20 cellular contexts compared by ENCODE assay signal in genomic region chr2:24797644-24798043, GRCh38.
"Had no signal": no experiment of that assay in that cellular context is flagged by ENCODE, and none has a peak within 500 bp of the region (broad histone marks: within the 10 kb centered on the region; RNA-seq: fewer than 3 reads in every experiment).

No MANE protein-coding gene starts in this region.

- H3K27me3 Mint-ChIP-seq: effector memory CD8-positive, alpha-beta T cell; stimulated activated naive B cell treated with anti-CD40 and anti-IgM and Interleukin-4, amounts not matched to agents 10 μg/mL and 1 μg/mL and 100 μg/mL, for 72 hours had no signal

- H3K4me3 ChIP-seq: esophagus muscularis mucosa, gastrocnemius medialis, heart right ventricle, right atrium auricular region, sigmoid colon, skin epidermis, suprapubic skin, thyroid gland, upper lobe of left lung, vagina had no signal

- H3K9me3 Mint-ChIP-seq: effector memory CD8-positive, alpha-beta T cell; natural killer cell; neural crest cell had no signal

- H3K27ac Mint-ChIP-seq: effector memory CD8-positive, alpha-beta T cell; natural killer cell; stimulated activated naive B cell treated with anti-CD40 and anti-IgM and Interleukin-4, amounts not matched to agents 10 μg/mL and 1 μg/mL and 100 μg/mL, for 72 hours had no signal

- H3K27ac ChIP-seq: epithelial cell of prostate, esophagus muscularis mucosa, gastrocnemius medialis, heart right ventricle, right atrium auricular region, sigmoid colon, skin epidermis, suprapubic skin, thyroid gland, upper lobe of left lung, vagina had no signal

- H3K9me3 ChIP-seq: esophagus muscularis mucosa, gastrocnemius medialis, right atrium auricular region, sigmoid colon, suprapubic skin, thyroid gland, upper lobe of left lung, vagina had no signal

- DNase-seq: effector memory CD8-positive, alpha-beta T cell; gastrocnemius medialis; heart right ventricle; hypothalamus; kidney glomerular epithelial cell; natural killer cell; posterior cingulate gyrus; sigmoid colon; stimulated activated CD4-positive, alpha-beta T cell treated with anti-CD3 and anti-CD28 coated beads, Interleukin-2, amount 100 ng/mL, for 24 hours; stimulated activated CD4-positive, alpha-beta T cell treated with anti-CD3 and anti-CD28 coated beads, Interleukin-4, amount 100 ng/mL, for 4 hours; stimulated activated naive B cell treated with anti-CD40 and anti-IgM and Interleukin-4, amounts not matched to agents 10 μg/mL and 1 μg/mL and 100 μg/mL, for 72 hours; thyroid gland; upper lobe of left lung had no signal

- H3K36me3 Mint-ChIP-seq: natural killer cell had no signal

- H3K4me3 Mint-ChIP-seq: effector memory CD8-positive, alpha-beta T cell; natural killer cell; stimulated activated naive B cell treated with anti-CD40 and anti-IgM and Interleukin-4, amounts not matched to agents 10 μg/mL and 1 μg/mL and 100 μg/mL, for 72 hours had no signal

- H3K36me3 ChIP-seq: esophagus muscularis mucosa, right atrium auricular region, sigmoid colon, thyroid gland, vagina had no signal
